In genomic region chr1:2021550-2021949, GRCh38 we compare ENCODE assay signal across 24 cellular contexts. TPM values are rescaled to one million over a fixed set of nuclear protein-coding genes. Genes with fewer than 3 reads are reported as not detected.
"Had no signal": no experiment of that assay in that cellular context is flagged by ENCODE, and none has a peak within 500 bp of the region (broad histone marks: within the 10 kb centered on the region; RNA-seq: fewer than 3 reads in every experiment).

No MANE protein-coding gene starts in this region.

- DNase-seq: activated gamma-delta T cell treated with Interleukin-2 at 50 U/mL for 16 hours; activated T-cell treated with anti-CD3 and anti-CD28 coated beads, Interleukin-2, amount 50 U/mL, for 1 hour; brain microvascular endothelial cell; central memory CD4-positive, alpha-beta T cell; colonic mucosa; retina; sigmoid colon; stimulated activated CD4-positive, alpha-beta T cell treated with anti-CD3 and anti-CD28 coated beads, Interleukin-2, amount 100 ng/mL, for 48 hours; stimulated activated CD8-positive, alpha-beta memory T cell treated with anti-CD3 and anti-CD28 coated beads, Interleukin-4, amount 100 ng/mL, for 48 hours; stimulated activated naive B cell treated with anti-CD40 and anti-IgM and Interleukin-4, amounts not matched to agents 10 μg/mL and 1 μg/mL and 100 μg/mL, for 72 hours; T1000; testis had no signal

- H3K27ac ChIP-seq: ascending aorta, brain microvascular endothelial cell, colonic mucosa, esophagus muscularis mucosa, sigmoid colon, testis, vagina had no signal

- H3K4me2 ChIP-seq: smooth muscle cell had no signal

- H3K4me3 ChIP-seq: ascending aorta, colonic mucosa, esophagus muscularis mucosa, sigmoid colon, smooth muscle cell, testis, vagina had no signal

- H3K27ac Mint-ChIP-seq: memory B cell; nephron; stimulated activated naive B cell treated with anti-CD40 and anti-IgM and Interleukin-4, amounts not matched to agents 10 μg/mL and 1 μg/mL and 100 μg/mL, for 72 hours; WTC11 had no signal

- H3K4me1 ChIP-seq: colonic mucosa had no signal

- ATAC-seq: stimulated activated naive B cell treated with anti-CD40 and anti-IgM and Interleukin-4, amounts not matched to agents 10 μg/mL and 1 μg/mL and 100 μg/mL, for 72 hours; WTC11 had no signal

- H3K36me3 ChIP-seq: ascending aorta, brain microvascular endothelial cell, colonic mucosa, esophagus muscularis mucosa, sigmoid colon, vagina had no signal

- H3K27me3 ChIP-seq: testis had no signal

- H3K36me3 Mint-ChIP-seq: memory B cell, WTC11 had no signal

- H3K9me3 Mint-ChIP-seq: activated naive CD4-positive, alpha-beta T cell treated with anti-CD3 and anti-CD28 coated beads, Interleukin-2, amount 50 U/mL, for 24 hours; memory B cell; stimulated activated naive B cell treated with anti-CD40 and anti-IgM and Interleukin-4, amounts not matched to agents 10 μg/mL and 1 μg/mL and 100 μg/mL, for 72 hours; WTC11 had no signal

- H3K9me3 ChIP-seq: ascending aorta, colonic mucosa, esophagus muscularis mucosa, sigmoid colon, testis, vagina had no signal

- H3K4me3 Mint-ChIP-seq: memory B cell; stimulated activated naive B cell treated with anti-CD40 and anti-IgM and Interleukin-4, amounts not matched to agents 10 μg/mL and 1 μg/mL and 100 μg/mL, for 72 hours had no signal

RNA-seq across cellular contexts. Expression of gene GABRD, which starts 2.4 kb away (rescaled TPM):
- total RNA-seq: ascending aorta, esophagus muscularis mucosa, liver, mononuclear cell, myocyte, sigmoid colon, smooth muscle cell, vagina had no signal

RNA-seq across cellular contexts. Expression of gene CFAP74, which starts 18.0 kb away (rescaled TPM):
- total RNA-seq: ascending aorta, esophagus muscularis mucosa, myocyte, posterior vena cava, smooth muscle cell, vagina had no signal
